ENCODE assay signal across 8 cellular contexts in the genomic region with DNA sequence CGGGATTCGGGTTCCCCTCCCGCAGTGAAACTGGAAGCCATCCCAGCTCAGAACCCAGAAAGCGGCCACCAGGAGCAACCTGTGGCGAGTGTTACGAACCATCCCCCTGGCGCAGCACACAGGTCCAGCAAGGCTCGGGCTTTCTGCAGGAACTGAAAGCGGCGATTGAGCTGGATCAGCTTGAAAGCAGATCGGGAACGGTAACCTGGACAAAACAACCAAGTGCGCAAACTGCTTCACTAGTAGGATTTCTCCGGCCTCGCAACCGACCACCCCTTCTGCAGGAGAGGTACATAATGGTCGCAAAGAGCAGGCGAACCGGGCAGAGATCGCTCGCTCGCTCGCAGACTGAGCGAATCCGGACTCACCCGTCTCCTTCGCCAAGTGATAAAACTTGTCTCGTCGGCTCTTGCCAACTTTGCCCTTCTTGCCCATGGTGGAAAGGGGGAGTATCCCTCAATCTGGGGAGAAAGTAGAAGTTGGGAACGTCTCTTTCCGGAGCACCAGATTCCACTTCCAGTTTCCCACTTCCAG. TPM values are rescaled to one million over a fixed set of nuclear protein-coding genes. Genes with fewer than 3 reads are reported as not detected.
DNase-seq lines count a peak whose midpoint lies in the region; ATAC-seq and TF ChIP-seq lines count a peak whose summit lies in the region.

No MANE protein-coding gene starts in this region.

- peak overlapping the region; percentile 77 to 89 for H3K4me3 ChIP-seq in right atrium auricular region
- H3K4me3 ChIP-seq in skeletal muscle cell (ENCODE audit: low read depth, low read length), result peak overlapping the region; percentile 79

- peak overlapping the region; percentile 85 to 92 for H3K27ac ChIP-seq in right atrium auricular region

- TF ChIP-seq CTCF in right atrium auricular region (IDR thresholded peaks at IDR 0.05), result no peak

- H3K4me1 ChIP-seq in right atrium auricular region, result peaks cover 0 to 40% of the 10 kb centered on the region in 2 donors

- no peaks in the 10 kb centered on the region for H3K9me3 ChIP-seq in right atrium auricular region

- peak; percentile 64 for DNase-seq in ELR (ENCODE audit: low read depth)
- peak; percentile 24 for DNase-seq in activated naive CD4-positive, alpha-beta T cell treated with anti-CD3 and anti-CD28 coated beads, Interleukin-2, amount 50 U/mL, for 16 hours
- DNase-seq in right atrium auricular region (ENCODE audit: low spot score), result peak; percentile 58
- no peak for DNase-seq in skeletal muscle cell (ENCODE audit: low read depth)
- no peak for DNase-seq in cerebellum (ENCODE audit: low spot score)
- no peak for DNase-seq in stimulated activated CD4-positive, alpha-beta T cell treated with anti-CD3 and anti-CD28 coated beads, Interleukin-12 subunit alpha, Interleukin-12 subunit beta, amount 100 ng/mL, for 4 hours
- DNase-seq in NCI-H1436 treated with DMSO at 0.1 percent for 48 hours (lab: John Stamatoyannopoulos, UW), result no peak

- peak; percentile 6 for ATAC-seq in HG03432 (IDR thresholded peaks at IDR 0.05; ENCODE audit: unreplicated experiment)

- peaks cover 66% of the 10 kb centered on the region for H3K36me3 ChIP-seq in right atrium auricular region

- no peaks in the 10 kb centered on the region for H3K27me3 ChIP-seq in right atrium auricular region

RNA-seq across cellular contexts. Expression of a gene that starts 0.7 kb away (rescaled TPM):
- total RNA-seq in right atrium auricular region (100 to 1,000 TPM in 1 of 2 donors, 10 to 100 TPM in 1; 59.3 to 105 TPM), cerebellum (27.5 TPM)

RNA-seq across cellular contexts. Expression of a gene that starts 0.9 kb away (rescaled TPM):
- 10 to 100 TPM; 24.3 to 58.0 TPM for total RNA-seq in right atrium auricular region
- 24.9 TPM for total RNA-seq in cerebellum

RNA-seq across cellular contexts. Expression of a gene that starts 15.9 kb away (rescaled TPM):
- total RNA-seq in right atrium auricular region, result 10 to 100 TPM; 30.4 to 51.3 TPM
- 16.3 TPM for total RNA-seq in cerebellum

RNA-seq across cellular contexts. Expression of a gene that starts 46.9 kb away (rescaled TPM):
- not detected for total RNA-seq in right atrium auricular region
- total RNA-seq in cerebellum, result 1.8 TPM

RNA-seq across cellular contexts. Expression of a gene that starts 52.6 kb away (rescaled TPM):
- 10 to 100 TPM; 39.9 to 41.0 TPM for total RNA-seq in right atrium auricular region
- 108 TPM for total RNA-seq in cerebellum

Comparison
In these comparisons a context has a peak if more than half of its experiments do, and no peak if none do; other contexts are left out.
1. DNase-seq: peak in ELR (single experiment), activated naive CD4-positive, alpha-beta T cell treated with anti-CD3 and anti-CD28 coated beads, Interleukin-2, amount 50 U/mL, for 16 hours (single experiment) and right atrium auricular region (single experiment); none in skeletal muscle cell (single experiment), cerebellum (single experiment), stimulated activated CD4-positive, alpha-beta T cell treated with anti-CD3 and anti-CD28 coated beads, Interleukin-12 subunit alpha, Interleukin-12 subunit beta, amount 100 ng/mL, for 4 hours (single experiment) and NCI-H1436 treated with DMSO at 0.1 percent for 48 hours (single experiment).